Comparison of ENCODE assay signal across 9 cellular contexts in genomic region chr11:57131080-57131790, GRCh38.
DNase-seq lines count a peak whose midpoint lies in the region; ATAC-seq and TF ChIP-seq lines count a peak whose summit lies in the region.
"Had no signal": no experiment of that assay in that cellular context is flagged by ENCODE, and none has a peak within 500 bp of the region (broad histone marks: within the 10 kb centered on the region; RNA-seq: fewer than 3 reads in every experiment).

No MANE protein-coding gene starts in this region.

- no peak overlapping the region for H3K4me2 ChIP-seq in OCI-LY1 (ENCODE audit: low read length)

- no peaks in the 10 kb centered on the region for H3K9me3 ChIP-seq in OCI-LY1 (ENCODE audit: low read length)

- no peak for ATAC-seq in GM21717 (IDR thresholded peaks at IDR 0.05; ENCODE audit: unreplicated experiment)
- no peak for ATAC-seq in GM21723 (IDR thresholded peaks at IDR 0.05; ENCODE audit: unreplicated experiment)
- no peak for ATAC-seq in GM18520 (IDR thresholded peaks at IDR 0.05; ENCODE audit: unreplicated experiment)

- no peaks in the 10 kb centered on the region for H3F3A ChIP-seq in OCI-LY1 (ENCODE audit: insufficient read depth, low read length)

- no peaks in the 10 kb centered on the region for H3K27me3 ChIP-seq in OCI-LY1 (ENCODE audit: insufficient read depth, low read length)

- H4K20me1 ChIP-seq in OCI-LY1 (ENCODE audit: insufficient read depth, low read length): no peaks in the 10 kb centered on the region

- peak; percentile 9 to 41 for DNase-seq in foreskin fibroblast
- peak; percentile 50 for DNase-seq in retina
- no peak for DNase-seq in CD1c-positive myeloid dendritic cell (ENCODE audit: extremely low spot score)
- DNase-seq: NCI-H1436 treated with DMSO at 0.1 percent for 48 hours had no signal

- no peaks in the 10 kb centered on the region for H3K9me2 ChIP-seq in OCI-LY1 (ENCODE audit: low read depth, low read length)

- no peaks in the 10 kb centered on the region for H3K36me3 ChIP-seq in OCI-LY1 (ENCODE audit: insufficient read depth, low read length)

- no peaks in the 10 kb centered on the region for H3K79me2 ChIP-seq in OCI-LY1 (ENCODE audit: insufficient read depth, low read length)

- H3K27ac ChIP-seq in OCI-LY1 (ENCODE audit: low read depth, low read length, poor library complexity, severe bottlenecking): no peak overlapping the region

- no peaks in the 10 kb centered on the region for H3K4me1 ChIP-seq in OCI-LY1 (ENCODE audit: insufficient read depth, low read length, severe bottlenecking)

- no peak overlapping the region for H3K9ac ChIP-seq in OCI-LY1 (ENCODE audit: low read length)

- peak; percentile 41; the same call in 1 of the 2 replicates for TF ChIP-seq CTCF in GM12874 (IDR thresholded peaks at IDR 0.05; ENCODE audit: insufficient read depth, low read depth, low read length)
- TF ChIP-seq CTCF in OCI-LY1 (IDR thresholded peaks at IDR 0.05; ENCODE audit: low read length): peak; percentile 45; the same call in 1 of the 2 replicates
- TF ChIP-seq CTCF in foreskin fibroblast (IDR thresholded peaks at IDR 0.05; ENCODE audit: low read depth, low read length): peak; percentile 61

- H2AFZ ChIP-seq in OCI-LY1 (ENCODE audit: low read length): no peak overlapping the region

- H3K4me3 ChIP-seq in OCI-LY1 (ENCODE audit: low read depth, low read length, poor library complexity, severe bottlenecking) (no peak overlapping the region), foreskin fibroblast (ENCODE audit: low read depth in 1 of 2, low read length in 2 of 2) (no peak overlapping the region)
